ENCODE assay signal across 16 cellular contexts in the genomic region with DNA sequence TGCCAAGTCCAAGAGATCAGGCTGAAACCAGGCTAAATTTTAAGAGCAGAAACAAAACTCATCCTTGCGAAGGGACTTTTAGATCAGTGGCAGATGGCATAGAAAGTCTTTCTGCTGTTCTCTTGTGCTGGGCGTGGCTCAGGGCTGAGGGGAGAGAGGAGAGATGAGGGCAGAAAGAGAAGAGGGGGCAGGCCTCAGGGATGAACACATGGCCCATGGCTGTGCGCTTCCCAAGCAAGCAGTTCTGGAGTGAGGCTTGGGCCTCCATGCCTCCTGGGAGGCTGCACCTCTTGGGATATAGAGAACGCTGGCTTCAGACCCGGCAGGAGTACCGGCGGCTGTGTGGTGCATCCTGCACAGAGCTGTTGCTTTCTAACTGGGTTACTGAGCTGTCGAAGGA. TPM values are rescaled to one million over a fixed set of nuclear protein-coding genes. Genes with fewer than 3 reads are reported as not detected.
DNase-seq lines count a peak whose midpoint lies in the region; ATAC-seq and TF ChIP-seq lines count a peak whose summit lies in the region.
"Had no signal": no experiment of that assay in that cellular context is flagged by ENCODE, and none has a peak within 500 bp of the region (broad histone marks: within the 10 kb centered on the region; RNA-seq: fewer than 3 reads in every experiment).

No MANE protein-coding gene starts in this region.

- no peak overlapping the region for H3K4me3 ChIP-seq in CD4-positive, alpha-beta memory T cell (ENCODE audit: low read length in 2 of 2)
- H3K4me3 ChIP-seq: psoas muscle had no signal

- no peak for DNase-seq in CD4-positive, alpha-beta memory T cell
- peak; percentile 82 for DNase-seq in NCI-H2171 (lab: John Stamatoyannopoulos, UW)
- DNase-seq in chondrocyte (ENCODE audit: low spot score): peak; percentile 60
- DNase-seq in nephron progenitor cell: no peak
- no peak for DNase-seq in 8988T
- DNase-seq: activated CD4-positive, CD25-positive, alpha-beta regulatory T cell treated with anti-CD3 and anti-CD28 coated beads, Interleukin-2, amount 50 U/mL, for 72 hours; activated CD8-positive, alpha-beta T cell treated with anti-CD3 and anti-CD28 coated beads for 36 hours; activated naive CD4-positive, alpha-beta T cell treated with Interleukin-2 at 50 U/mL for 16 hours; activated T-cell treated with anti-CD3 and anti-CD28 coated beads for 4 hours; DMS79 treated with DMSO at 0.1 percent for 48 hours; NCI-H226; NK-92 treated with Interleukin-12 subunit alpha and Interleukin-12 subunit beta, amount 100 ng/mL, for 24 hours had no signal

- H3K27ac ChIP-seq in CD4-positive, alpha-beta memory T cell (ENCODE audit: low read depth, low read length): no peak overlapping the region
- H3K27ac ChIP-seq: KMS-11, psoas muscle had no signal

- TF ChIP-seq CTCF in chondrocyte (IDR thresholded peaks at IDR 0.05) (no peak), nephron progenitor cell (IDR thresholded peaks at IDR 0.05) (no peak)

- no peaks in the 10 kb centered on the region for H3K9me3 ChIP-seq in CD4-positive, alpha-beta memory T cell (ENCODE audit: control insufficient read depth in 1 of 2, low read length in 2 of 2)
- H3K9me3 ChIP-seq: psoas muscle had no signal

- peak overlapping the region in 2 of 8 donors; percentile 16 to 36 for H3K4me3 Mint-ChIP-seq in CD4-positive, alpha-beta memory T cell
- H3K4me3 Mint-ChIP-seq in chondrocyte (ENCODE audit: unreplicated experiment): no peak overlapping the region
- no peak overlapping the region for H3K4me3 Mint-ChIP-seq in nephron progenitor cell
- H3K4me3 Mint-ChIP-seq: activated CD8-positive, alpha-beta T cell treated with anti-CD3 and anti-CD28 coated beads for 36 hours had no signal

- ATAC-seq in GM19351 (IDR thresholded peaks at IDR 0.05; ENCODE audit: unreplicated experiment) (no peak), GM18907 (IDR thresholded peaks at IDR 0.05; ENCODE audit: unreplicated experiment) (no peak)
- ATAC-seq: activated CD8-positive, alpha-beta T cell treated with anti-CD3 and anti-CD28 coated beads for 36 hours; psoas muscle had no signal

- H3K27me3 Mint-ChIP-seq in CD4-positive, alpha-beta memory T cell: no peaks in the 10 kb centered on the region
- H3K27me3 Mint-ChIP-seq in chondrocyte (ENCODE audit: low read depth): no peaks in the 10 kb centered on the region
- H3K27me3 Mint-ChIP-seq in nephron progenitor cell (ENCODE audit: low read depth, poor library complexity): peaks cover 2% of the 10 kb centered on the region
- H3K27me3 Mint-ChIP-seq: activated CD8-positive, alpha-beta T cell treated with anti-CD3 and anti-CD28 coated beads for 36 hours had no signal

- CTCF ChIA-PET in CD4-positive, alpha-beta memory T cell (lab: Charles Lee; ENCODE audit: partially characterized antibody): interaction anchor here (1.1 kb wide), 1 partner anchor 11 kb away, joined by 3 read pairs; no protein-coding TSS in a partner anchor

- peaks cover 63% of the 10 kb centered on the region for H3K4me1 ChIP-seq in CD4-positive, alpha-beta memory T cell (ENCODE audit: insufficient read depth, low read length)

- H3K4me1 Mint-ChIP-seq in CD4-positive, alpha-beta memory T cell: peaks cover 43 to 79% (median 61%) of the 10 kb centered on the region in 4 donors
- H3K4me1 Mint-ChIP-seq in chondrocyte (ENCODE audit: low read depth) (peaks cover 41% of the 10 kb centered on the region), nephron progenitor cell (peaks cover 63% of the 10 kb centered on the region)

- intact Hi-C loops in CD4-positive, alpha-beta memory T cell (cut with micrococcal nuclease): no loop called here

- H3K27ac Mint-ChIP-seq in CD4-positive, alpha-beta memory T cell: peak overlapping the region in 4 of 7 donors; percentile 9 to 80 (median 32)
- H3K27ac Mint-ChIP-seq in chondrocyte (ENCODE audit: unreplicated experiment) (no peak overlapping the region), nephron progenitor cell (peak overlapping the region; percentile 20)
- H3K27ac Mint-ChIP-seq: activated CD8-positive, alpha-beta T cell treated with anti-CD3 and anti-CD28 coated beads for 36 hours had no signal

- H3K36me3 ChIP-seq in CD4-positive, alpha-beta memory T cell (ENCODE audit: insufficient read depth, low read length): no peaks in the 10 kb centered on the region

- peaks cover under 1 to 7% of the 10 kb centered on the region in 2 donors for H3K36me3 Mint-ChIP-seq in CD4-positive, alpha-beta memory T cell
- H3K36me3 Mint-ChIP-seq in chondrocyte (ENCODE audit: low read depth): no peaks in the 10 kb centered on the region
- H3K36me3 Mint-ChIP-seq in nephron progenitor cell (ENCODE audit: low read depth): no peaks in the 10 kb centered on the region

- no peaks in the 10 kb centered on the region for H3K27me3 ChIP-seq in CD4-positive, alpha-beta memory T cell (ENCODE audit: insufficient read depth, low read length)

- H3K9me3 Mint-ChIP-seq in CD4-positive, alpha-beta memory T cell: no peaks in the 10 kb centered on the region
- H3K9me3 Mint-ChIP-seq in chondrocyte (ENCODE audit: low read depth) (no peaks in the 10 kb centered on the region), nephron progenitor cell (no peaks in the 10 kb centered on the region)
- H3K9me3 Mint-ChIP-seq: activated CD8-positive, alpha-beta T cell treated with anti-CD3 and anti-CD28 coated beads for 36 hours had no signal

- POLR2A ChIA-PET in CD4-positive, alpha-beta memory T cell (lab: Charles Lee; ENCODE audit: partially characterized antibody): interaction anchor here (1.2 kb wide), 1 partner anchor 105 kb away, joined by 3 read pairs; the partner anchor contains the start of gene ODC1

RNA-seq across cellular contexts. Expression of gene HPCAL1, which starts 41.0 kb away (rescaled TPM):
- 10 to 100 TPM; 77.1 to 80.7 TPM for total RNA-seq in CD4-positive, alpha-beta memory T cell
- 100 to 1,000 TPM; 100 to 114 TPM for polyA plus RNA-seq in CD4-positive, alpha-beta memory T cell
- 18.7 to 44.0 TPM (median 19.3 TPM) in 3 replicates for total RNA-seq in chondrocyte

Comparison
In these comparisons a context has a peak if more than half of its experiments do, and no peak if none do; other contexts are left out.
1. DNase-seq: peak in NCI-H2171 (single experiment) and chondrocyte (single experiment); none in CD4-positive, alpha-beta memory T cell (0 of 5), nephron progenitor cell (single experiment) and 8988T (single experiment).